ENCODE assay signal across 8 cellular contexts in genomic region chr3:97245201-97245910, GRCh38.
"Had no signal": no experiment of that assay in that cellular context is flagged by ENCODE, and none has a peak within 500 bp of the region (broad histone marks: within the 10 kb centered on the region; RNA-seq: fewer than 3 reads in every experiment).

No MANE protein-coding gene starts in this region.

- H3K9me3 ChIP-seq: HAP-1 had no signal

- H3K4me1 ChIP-seq: HAP-1 had no signal

- H3K4me3 ChIP-seq: GM23248, HAP-1 had no signal

- FAIRE-seq: HepG2 had no signal

- H3K27ac ChIP-seq: GM23248, HL-60 had no signal

- ATAC-seq: HCT116, HepG2 had no signal

- H2AFZ ChIP-seq: GM23248 had no signal

- H3K36me3 ChIP-seq: HAP-1 had no signal

- DNase-seq: GM23248, GOT3, H7, HFFc6 had no signal
